ENCODE assay signal across 1 cellular context in the genomic region with DNA sequence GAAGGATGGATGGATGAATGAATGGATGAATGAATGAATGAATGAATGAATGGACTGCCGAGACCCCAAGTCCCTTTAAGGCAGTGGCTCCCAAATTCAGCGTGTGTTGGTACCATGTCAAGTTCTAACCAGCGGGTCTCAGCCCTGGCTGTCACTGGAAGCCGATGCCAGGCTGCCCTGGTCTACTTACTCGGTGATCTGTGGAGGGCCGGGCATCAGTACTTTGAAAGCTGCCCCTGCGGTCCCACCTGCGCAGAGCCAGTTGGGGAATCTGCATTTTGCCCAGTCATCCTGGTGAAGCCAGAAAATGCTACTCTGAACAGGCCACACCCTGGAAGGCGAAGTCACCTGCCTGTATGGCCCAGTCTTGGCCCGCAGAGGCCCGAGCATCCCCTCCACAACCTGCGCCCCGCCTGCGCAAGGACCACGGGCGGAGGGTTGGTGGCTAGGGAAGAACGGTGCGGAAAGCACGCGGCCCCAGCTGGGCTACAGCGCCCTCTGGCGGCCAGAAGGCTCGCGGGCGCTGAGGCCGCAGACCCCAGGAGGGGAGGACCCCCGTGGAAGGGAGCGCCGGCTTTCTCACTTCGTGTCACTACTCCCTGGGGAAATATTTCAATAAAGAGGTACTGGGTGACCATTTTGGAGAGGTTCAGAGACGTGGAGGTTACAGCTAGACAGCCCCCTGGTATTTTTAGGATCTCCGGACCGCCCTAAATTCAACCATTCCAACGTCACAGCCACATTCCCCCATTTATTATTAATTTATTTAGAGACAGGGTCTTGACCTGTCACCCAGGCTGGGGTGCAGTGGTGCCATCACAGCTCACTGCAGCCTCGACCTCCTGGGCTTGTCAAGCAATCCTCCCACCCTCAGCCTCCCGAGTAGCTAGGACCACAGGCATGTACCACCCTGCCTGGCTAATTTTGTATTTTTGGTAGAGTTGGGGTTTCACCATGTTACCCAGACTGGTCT.
A peak's percentile ranks its signal among the peaks of the same experiment; 100 is the strongest.
TF ChIP-seq lines count a peak whose summit lies in the region.

No MANE protein-coding gene starts in this region.

TF ChIP-seq in K562, 482 proteins besides CTCF, POLR2A, EP300 and RAD21 (continues in another document):
- TF ChIP-seq, protein P1, sequence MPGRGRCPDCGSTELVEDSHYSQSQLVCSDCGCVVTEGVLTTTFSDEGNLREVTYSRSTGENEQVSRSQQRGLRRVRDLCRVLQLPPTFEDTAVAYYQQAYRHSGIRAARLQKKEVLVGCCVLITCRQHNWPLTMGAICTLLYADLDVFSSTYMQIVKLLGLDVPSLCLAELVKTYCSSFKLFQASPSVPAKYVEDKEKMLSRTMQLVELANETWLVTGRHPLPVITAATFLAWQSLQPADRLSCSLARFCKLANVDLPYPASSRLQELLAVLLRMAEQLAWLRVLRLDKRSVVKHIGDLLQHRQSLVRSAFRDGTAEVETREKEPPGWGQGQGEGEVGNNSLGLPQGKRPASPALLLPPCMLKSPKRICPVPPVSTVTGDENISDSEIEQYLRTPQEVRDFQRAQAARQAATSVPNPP (IDR thresholded peaks at IDR 0.05; ENCODE audit: borderline replicate concordance, insufficient read depth, insufficient read length): no peak
- no peak for TF ChIP-seq ZKSCAN1 (IDR thresholded peaks at IDR 0.05; ENCODE audit: low read depth, low read length)
- no peak for TF ChIP-seq HMG20B (CRISPR knock-in tag; IDR thresholded peaks at IDR 0.05)
- no peak for TF ChIP-seq YBX1 (IDR thresholded peaks at IDR 0.05)
- no peak for TF ChIP-seq BRD9 (IDR thresholded peaks at IDR 0.05; ENCODE audit: low read depth, partially characterized antibody)
- 0 out of 2 replicates have a peak, but pooled peaks have one; percentile 34 for TF ChIP-seq KAT7 (CRISPR knock-in tag; IDR thresholded peaks at IDR 0.05; ENCODE audit: borderline replicate concordance)
- no peak for TF ChIP-seq THRB (CRISPR knock-in tag; conservative IDR thresholded peaks at IDR 0.05)
- no peak for TF ChIP-seq CAMTA2 (CRISPR knock-in tag; conservative IDR thresholded peaks at IDR 0.05)
- no peak for TF ChIP-seq ZNF764 (CRISPR knock-in tag; IDR thresholded peaks at IDR 0.05; ENCODE audit: low read depth)
- TF ChIP-seq ZNF146 (CRISPR knock-in tag; IDR thresholded peaks at IDR 0.05; ENCODE audit: unreplicated experiment): no peak
- TF ChIP-seq, protein P2, sequence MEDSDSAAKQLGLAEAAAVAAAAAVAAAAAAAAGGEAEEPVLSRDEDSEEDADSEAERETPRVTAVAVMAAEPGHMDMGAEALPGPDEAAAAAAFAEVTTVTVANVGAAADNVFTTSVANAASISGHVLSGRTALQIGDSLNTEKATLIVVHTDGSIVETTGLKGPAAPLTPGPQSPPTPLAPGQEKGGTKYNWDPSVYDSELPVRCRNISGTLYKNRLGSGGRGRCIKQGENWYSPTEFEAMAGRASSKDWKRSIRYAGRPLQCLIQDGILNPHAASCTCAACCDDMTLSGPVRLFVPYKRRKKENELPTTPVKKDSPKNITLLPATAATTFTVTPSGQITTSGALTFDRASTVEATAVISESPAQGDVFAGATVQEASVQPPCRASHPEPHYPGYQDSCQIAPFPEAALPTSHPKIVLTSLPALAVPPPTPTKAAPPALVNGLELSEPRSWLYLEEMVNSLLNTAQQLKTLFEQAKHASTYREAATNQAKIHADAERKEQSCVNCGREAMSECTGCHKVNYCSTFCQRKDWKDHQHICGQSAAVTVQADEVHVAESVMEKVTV (CRISPR knock-in tag; IDR thresholded peaks at IDR 0.05): peak; percentile 81
- no peak for TF ChIP-seq CBX5 (IDR thresholded peaks at IDR 0.05; ENCODE audit: borderline replicate concordance, low read depth)
- no peak for TF ChIP-seq ARNT (IDR thresholded peaks at IDR 0.05)
- peak; percentile 27; the same call in 1 of the 2 replicates for TF ChIP-seq EP400 (IDR thresholded peaks at IDR 0.05)
- no peak for TF ChIP-seq BRD4 (IDR thresholded peaks at IDR 0.05)
- TF ChIP-seq SIRT6 (IDR thresholded peaks at IDR 0.05; ENCODE audit: low read depth, low read length): no peak
- no peak for TF ChIP-seq FOXJ2 (tag; IDR thresholded peaks at IDR 0.05)
- TF ChIP-seq BMI1 (IDR thresholded peaks at IDR 0.05; ENCODE audit: low read length): no peak
- no peak for TF ChIP-seq TGIF2 (CRISPR knock-in tag; IDR thresholded peaks at IDR 0.05)
- TF ChIP-seq ZFP36 (IDR thresholded peaks at IDR 0.05; ENCODE audit: low read depth, low read length, partially characterized antibody): no peak
- TF ChIP-seq, protein P3, sequence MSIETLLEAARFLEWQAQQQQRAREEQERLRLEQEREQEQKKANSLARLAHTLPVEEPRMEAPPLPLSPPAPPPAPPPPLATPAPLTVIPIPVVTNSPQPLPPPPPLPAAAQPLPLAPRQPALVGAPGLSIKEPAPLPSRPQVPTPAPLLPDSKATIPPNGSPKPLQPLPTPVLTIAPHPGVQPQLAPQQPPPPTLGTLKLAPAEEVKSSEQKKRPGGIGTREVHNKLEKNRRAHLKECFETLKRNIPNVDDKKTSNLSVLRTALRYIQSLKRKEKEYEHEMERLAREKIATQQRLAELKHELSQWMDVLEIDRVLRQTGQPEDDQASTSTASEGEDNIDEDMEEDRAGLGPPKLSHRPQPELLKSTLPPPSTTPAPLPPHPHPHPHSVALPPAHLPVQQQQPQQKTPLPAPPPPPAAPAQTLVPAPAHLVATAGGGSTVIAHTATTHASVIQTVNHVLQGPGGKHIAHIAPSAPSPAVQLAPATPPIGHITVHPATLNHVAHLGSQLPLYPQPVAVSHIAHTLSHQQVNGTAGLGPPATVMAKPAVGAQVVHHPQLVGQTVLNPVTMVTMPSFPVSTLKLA (conservative IDR thresholded peaks at IDR 0.05): peak; percentile 15 to 43; a peak in 1 of 4 replicates
- TF ChIP-seq TAF15 (IDR thresholded peaks at IDR 0.05; ENCODE audit: low read depth, low read length): no peak
- TF ChIP-seq HIVEP1 (CRISPR knock-in tag; IDR thresholded peaks at IDR 0.05): no peak
- TF ChIP-seq MAFK (IDR thresholded peaks at IDR 0.05; ENCODE audit: low read length): no peak
- no peak for TF ChIP-seq MIER1 (IDR thresholded peaks at IDR 0.05; ENCODE audit: low read depth)
- no peak for TF ChIP-seq NR2C2 (CRISPR knock-in tag; IDR thresholded peaks at IDR 0.05)
- no peak for TF ChIP-seq NR2C2 (tag; IDR thresholded peaks at IDR 0.05)
- TF ChIP-seq PHF8 (IDR thresholded peaks at IDR 0.05; ENCODE audit: borderline replicate concordance, low read length): no peak
- TF ChIP-seq ZNF12 (CRISPR knock-in tag; IDR thresholded peaks at IDR 0.05): no peak
- TF ChIP-seq ZNF311 (CRISPR knock-in tag; IDR thresholded peaks at IDR 0.05): no peak
- TF ChIP-seq TAF7 (tag; IDR thresholded peaks at IDR 0.05): no peak
- TF ChIP-seq L3MBTL2 (IDR thresholded peaks at IDR 0.05): peak; percentile 81
- TF ChIP-seq ZNF407 (IDR thresholded peaks at IDR 0.05; ENCODE audit: low read depth): no peak
- no peak for TF ChIP-seq JUNB (CRISPR knock-in tag; conservative IDR thresholded peaks at IDR 0.05)
- TF ChIP-seq NRF1 (conservative IDR thresholded peaks at IDR 0.05 in 1 of 2, IDR thresholded peaks at IDR 0.05 in 1 of 2): peak; percentile 77 to 82
- TF ChIP-seq ZNF511 (CRISPR knock-in tag; IDR thresholded peaks at IDR 0.05): 0 out of 2 replicates have a peak, but pooled peaks have one; percentile 52
- TF ChIP-seq, protein P4, sequence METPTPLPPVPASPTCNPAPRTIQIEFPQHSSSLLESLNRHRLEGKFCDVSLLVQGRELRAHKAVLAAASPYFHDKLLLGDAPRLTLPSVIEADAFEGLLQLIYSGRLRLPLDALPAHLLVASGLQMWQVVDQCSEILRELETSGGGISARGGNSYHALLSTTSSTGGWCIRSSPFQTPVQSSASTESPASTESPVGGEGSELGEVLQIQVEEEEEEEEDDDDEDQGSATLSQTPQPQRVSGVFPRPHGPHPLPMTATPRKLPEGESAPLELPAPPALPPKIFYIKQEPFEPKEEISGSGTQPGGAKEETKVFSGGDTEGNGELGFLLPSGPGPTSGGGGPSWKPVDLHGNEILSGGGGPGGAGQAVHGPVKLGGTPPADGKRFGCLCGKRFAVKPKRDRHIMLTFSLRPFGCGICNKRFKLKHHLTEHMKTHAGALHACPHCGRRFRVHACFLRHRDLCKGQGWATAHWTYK (CRISPR knock-in tag; IDR thresholded peaks at IDR 0.05): peak; percentile 20; the same call in 1 of the 2 replicates
- TF ChIP-seq DACH1 (IDR thresholded peaks at IDR 0.05; ENCODE audit: partially characterized antibody): no peak
- TF ChIP-seq TAL1 (IDR thresholded peaks at IDR 0.05): no peak
- no peak for TF ChIP-seq ZNF766 (CRISPR knock-in tag; conservative IDR thresholded peaks at IDR 0.05)
- no peak for TF ChIP-seq KLF1 (tag; IDR thresholded peaks at IDR 0.05)
- no peak for TF ChIP-seq BRF1 (IDR thresholded peaks at IDR 0.05; ENCODE audit: borderline replicate concordance, extremely low read depth, insufficient read length)
- TF ChIP-seq, protein P5, sequence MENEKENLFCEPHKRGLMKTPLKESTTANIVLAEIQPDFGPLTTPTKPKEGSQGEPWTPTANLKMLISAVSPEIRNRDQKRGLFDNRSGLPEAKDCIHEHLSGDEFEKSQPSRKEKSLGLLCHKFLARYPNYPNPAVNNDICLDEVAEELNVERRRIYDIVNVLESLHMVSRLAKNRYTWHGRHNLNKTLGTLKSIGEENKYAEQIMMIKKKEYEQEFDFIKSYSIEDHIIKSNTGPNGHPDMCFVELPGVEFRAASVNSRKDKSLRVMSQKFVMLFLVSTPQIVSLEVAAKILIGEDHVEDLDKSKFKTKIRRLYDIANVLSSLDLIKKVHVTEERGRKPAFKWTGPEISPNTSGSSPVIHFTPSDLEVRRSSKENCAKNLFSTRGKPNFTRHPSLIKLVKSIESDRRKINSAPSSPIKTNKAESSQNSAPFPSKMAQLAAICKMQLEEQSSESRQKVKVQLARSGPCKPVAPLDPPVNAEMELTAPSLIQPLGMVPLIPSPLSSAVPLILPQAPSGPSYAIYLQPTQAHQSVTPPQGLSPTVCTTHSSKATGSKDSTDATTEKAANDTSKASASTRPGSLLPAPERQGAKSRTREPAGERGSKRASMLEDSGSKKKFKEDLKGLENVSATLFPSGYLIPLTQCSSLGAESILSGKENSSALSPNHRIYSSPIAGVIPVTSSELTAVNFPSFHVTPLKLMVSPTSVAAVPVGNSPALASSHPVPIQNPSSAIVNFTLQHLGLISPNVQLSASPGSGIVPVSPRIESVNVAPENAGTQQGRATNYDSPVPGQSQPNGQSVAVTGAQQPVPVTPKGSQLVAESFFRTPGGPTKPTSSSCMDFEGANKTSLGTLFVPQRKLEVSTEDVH (IDR thresholded peaks at IDR 0.05; ENCODE audit: low read depth, partially characterized antibody): no peak
- TF ChIP-seq MED1 (CRISPR knock-in tag; IDR thresholded peaks at IDR 0.05; ENCODE audit: borderline replicate concordance): no peak
